Comparison of ENCODE assay signal across 7 cellular contexts in genomic region chr12:104057771-104058197, GRCh38. TPM values are rescaled to one million over a fixed set of nuclear protein-coding genes. Genes with fewer than 3 reads are reported as not detected.
DNase-seq lines count a peak whose midpoint lies in the region; ATAC-seq, FAIRE-seq and TF ChIP-seq lines count a peak whose summit lies in the region.

No MANE protein-coding gene starts in this region.

- DNase-seq in Daoy (ENCODE audit: low read depth) (peak; percentile 19), KBM-7 (peak; percentile 57), ascending aorta (ENCODE audit: low spot score in 2 of 2) (no peak), memory B cell (ENCODE audit: low spot score in 2 of 2) (no peak), HTR-8/SVneo (ENCODE audit: insufficient read length, low spot score) (no peak)

- peaks cover 0 to 5% of the 10 kb centered on the region in 2 donors for H3K4me1 ChIP-seq in ascending aorta

- H3K9me3 ChIP-seq in ascending aorta: no peaks in the 10 kb centered on the region

- H3K27me3 Mint-ChIP-seq in memory B cell: peaks cover 21% of the 10 kb centered on the region

- no peak overlapping the region for H3K4me3 ChIP-seq in ascending aorta

- H3K27ac Mint-ChIP-seq in memory B cell: no peak overlapping the region

- no peaks in the 10 kb centered on the region for H3K27me3 ChIP-seq in ascending aorta

- no peak for FAIRE-seq in HTR-8/SVneo (lab: Jason Lieb, UNC)

- no peaks in the 10 kb centered on the region for H3K4me1 Mint-ChIP-seq in memory B cell

- intact Hi-C loops in ascending aorta (cut with DNase I): loop anchor here (5.0 kb wide), 1 partner anchor 50 kb away; no protein-coding TSS in a partner anchor

- no peak overlapping the region for H3K4me3 Mint-ChIP-seq in memory B cell

- H3K36me3 Mint-ChIP-seq in memory B cell: peaks cover 3% of the 10 kb centered on the region

- in situ Hi-C loops in KBM-7 (cut with MboI; ENCODE audit: low pct_unique_long_range_greater_than_20kb, low sequenced_read_pairs): no loop called here

- H3K9me3 Mint-ChIP-seq in memory B cell: peaks cover 3% of the 10 kb centered on the region

- TF ChIP-seq CTCF in ascending aorta (IDR thresholded peaks at IDR 0.05): peak; percentile 20 to 64 (median 38)

- no peaks in the 10 kb centered on the region for H3K36me3 ChIP-seq in ascending aorta

- no peak overlapping the region for H3K27ac ChIP-seq in ascending aorta

- peak; percentile 59 for ATAC-seq in memory B cell (ENCODE audit: low read depth)
- no peak for ATAC-seq in GM21390 (IDR thresholded peaks at IDR 0.05; ENCODE audit: unreplicated experiment)
- ATAC-seq in GM18868 (IDR thresholded peaks at IDR 0.05; ENCODE audit: unreplicated experiment): no peak

RNA-seq across cellular contexts. Expression of gene HCFC2, which starts 6.5 kb away (rescaled TPM):
- 10.3 and 15.1 TPM in 2 replicates for total RNA-seq in Daoy (2014; rRNA removed; shearing (Covaris generic))
- total RNA-seq in ascending aorta: 9.8 TPM

RNA-seq across cellular contexts. Expression of gene GLT8D2, which starts 7.8 kb away (rescaled TPM):
- 4.0 and 6.6 TPM in 2 replicates for total RNA-seq in Daoy (2014; rRNA removed; shearing (Covaris generic))
- total RNA-seq in ascending aorta: 72.3 TPM

Comparison
In these comparisons a context has a peak if more than half of its experiments do, and no peak if none do; other contexts are left out.
1. DNase-seq: peak in Daoy (single experiment) and KBM-7 (single experiment); none in ascending aorta (0 of 2), memory B cell (0 of 2) and HTR-8/SVneo (single experiment).